In genomic region chr2:188678921-188679320, GRCh38 we compare ENCODE assay signal across 19 cellular contexts.
DNase-seq lines count a peak whose midpoint lies in the region; ATAC-seq and TF ChIP-seq lines count a peak whose summit lies in the region.
"Had no signal": no experiment of that assay in that cellular context is flagged by ENCODE, and none has a peak within 500 bp of the region (broad histone marks: within the 10 kb centered on the region; RNA-seq: fewer than 3 reads in every experiment).

No MANE protein-coding gene starts in this region.

- H3K36me3 ChIP-seq in mesenchymal stem cell (ENCODE audit: control insufficient read depth in 1 of 2, insufficient read depth in 2 of 2, low read depth in 1 of 2, low read length in 2 of 2): no peaks in the 10 kb centered on the region
- H3K36me3 ChIP-seq: esophagus squamous epithelium had no signal

- peak; percentile 75 for DNase-seq in AG10803 (ENCODE audit: low read depth)
- peak; percentile 32 for DNase-seq in M059J (ENCODE audit: low read depth)
- peak; percentile 59 for DNase-seq in dedifferentiated amniotic fluid mesenchymal stem cell (ENCODE audit: extremely low spot score)
- peak; percentile 82 for DNase-seq in mesenchymal stem cell
- no peak for DNase-seq in NCI-H524 treated with DMSO at 0.1 percent for 48 hours (lab: John Stamatoyannopoulos, UW)
- no peak for DNase-seq in hypothalamus (lab: John Stamatoyannopoulos, UW)
- DNase-seq in DMS 273 treated with DMSO at 0.1 percent for 48 hours (lab: John Stamatoyannopoulos, UW): no peak
- DNase-seq: activated CD4-positive, alpha-beta T cell treated with anti-CD3 and anti-CD28 coated beads, Interleukin-2, amount 50 U/mL, for 4 hours; activated T-cell treated with anti-CD3 and anti-CD28 coated beads, Interleukin-2, amount 50 U/mL, for 24 hours; effector CD4-positive, alpha-beta T cell; esophagus squamous epithelium; GF-D8; naive B cell; NCI-H748 treated with DMSO at 0.1 percent for 48 hours; stimulated activated CD4-positive, alpha-beta T cell treated with anti-CD3 and anti-CD28 coated beads, Interleukin-4, amount 100 ng/mL, for 4 hours; stimulated activated CD8-positive, alpha-beta memory T cell treated with anti-CD3 and anti-CD28 coated beads, Interleukin-4, amount 100 ng/mL, for 48 hours had no signal

- H2BK12ac ChIP-seq in mesenchymal stem cell (ENCODE audit: low read length in 2 of 2): no peak overlapping the region

- H3K9me3 ChIP-seq in mesenchymal stem cell (ENCODE audit: control insufficient read depth, low read length): no peaks in the 10 kb centered on the region
- H3K9me3 ChIP-seq: esophagus squamous epithelium had no signal

- H2AK5ac ChIP-seq in mesenchymal stem cell (ENCODE audit: low read length, severe bottlenecking): no peak overlapping the region

- no peak overlapping the region for H4K91ac ChIP-seq in mesenchymal stem cell (ENCODE audit: low read length)

- ATAC-seq in HG02938 (IDR thresholded peaks at IDR 0.05; ENCODE audit: unreplicated experiment): no peak
- ATAC-seq: Panc1 had no signal

- no peak overlapping the region for H3K18ac ChIP-seq in mesenchymal stem cell (ENCODE audit: low read depth in 1 of 2, low read length in 2 of 2)

- no peak overlapping the region for H3K23ac ChIP-seq in mesenchymal stem cell (ENCODE audit: low read length in 2 of 2)

- no peak overlapping the region for H3K4me2 ChIP-seq in mesenchymal stem cell (ENCODE audit: low read length, poor library complexity, severe bottlenecking)

- H3K14ac ChIP-seq in mesenchymal stem cell (ENCODE audit: low read length in 2 of 2): no peak overlapping the region

- no peak overlapping the region for H2BK5ac ChIP-seq in mesenchymal stem cell (ENCODE audit: low read depth, low read length, poor library complexity, severe bottlenecking)

- no peaks in the 10 kb centered on the region for H3K79me1 ChIP-seq in mesenchymal stem cell (replicated peaks; ENCODE audit: low read length, poor library complexity, severe bottlenecking)

- no peak overlapping the region for H2BK120ac ChIP-seq in mesenchymal stem cell (ENCODE audit: low read depth, low read length)

- H3K4me3 ChIP-seq in AG10803 (ENCODE audit: low read length): no peak overlapping the region
- H3K4me3 ChIP-seq in mesenchymal stem cell (ENCODE audit: insufficient read depth in 1 of 2, low read depth in 1 of 2, low read length in 2 of 2): no peak overlapping the region
- H3K4me3 ChIP-seq: esophagus squamous epithelium had no signal

- H4K8ac ChIP-seq in mesenchymal stem cell (ENCODE audit: low read length): no peak overlapping the region

- H3K27ac ChIP-seq in mesenchymal stem cell (ENCODE audit: low read length, poor library complexity, severe bottlenecking): no peak overlapping the region
- H3K27ac ChIP-seq: esophagus squamous epithelium, parathyroid adenoma had no signal

- no peak overlapping the region for H2BK15ac ChIP-seq in mesenchymal stem cell (ENCODE audit: low read depth, poor library complexity, severe bottlenecking)

- H3K4ac ChIP-seq in mesenchymal stem cell (ENCODE audit: low read depth in 1 of 2, low read length in 2 of 2): no peak overlapping the region

- no peak overlapping the region for H3K9ac ChIP-seq in mesenchymal stem cell (ENCODE audit: low read length)
- H3K9ac ChIP-seq: parathyroid adenoma had no signal

- 64% methylated on average over 1 of the region's 2 CpGs for WGBS in mesenchymal stem cell

- no peak overlapping the region for H2AFZ ChIP-seq in mesenchymal stem cell (ENCODE audit: low read depth, low read length)
- H2AFZ ChIP-seq: parathyroid adenoma had no signal

- no peaks in the 10 kb centered on the region for H3K27me3 ChIP-seq in mesenchymal stem cell (ENCODE audit: control insufficient read depth in 1 of 2, insufficient read depth in 1 of 2, low read length in 2 of 2)
- H3K27me3 ChIP-seq: esophagus squamous epithelium had no signal

- no peak for TF ChIP-seq CTCF in AG10803 (conservative IDR thresholded peaks at IDR 0.05; ENCODE audit: low read length)

- no peaks in the 10 kb centered on the region for H3K4me1 ChIP-seq in mesenchymal stem cell (ENCODE audit: control insufficient read depth, insufficient read depth, low read depth, low read length)
- H3K4me1 ChIP-seq: esophagus squamous epithelium, parathyroid adenoma had no signal

Comparison
In these comparisons a context has a peak if more than half of its experiments do, and no peak if none do; other contexts are left out.
1. DNase-seq: peak in AG10803 (single experiment), M059J (single experiment), dedifferentiated amniotic fluid mesenchymal stem cell (single experiment) and mesenchymal stem cell (single experiment); none in NCI-H524 treated with DMSO at 0.1 percent for 48 hours (single experiment), hypothalamus (0 of 51) and DMS 273 treated with DMSO at 0.1 percent for 48 hours (single experiment).